Comparison of ENCODE assay signal across 15 cellular contexts in genomic region chr6:32689531-32690505, GRCh38. TPM values are rescaled to one million over a fixed set of nuclear protein-coding genes. Genes with fewer than 3 reads are reported as not detected.
DNase-seq lines count a peak whose midpoint lies in the region; ATAC-seq, FAIRE-seq and TF ChIP-seq lines count a peak whose summit lies in the region.
"Had no signal": no experiment of that assay in that cellular context is flagged by ENCODE, and none has a peak within 500 bp of the region (broad histone marks: within the 10 kb centered on the region; RNA-seq: fewer than 3 reads in every experiment).

No MANE protein-coding gene starts in this region.

- no peak overlapping the region for H4K91ac ChIP-seq in mesenchymal stem cell (ENCODE audit: low read length)

- no peaks in the 10 kb centered on the region for H3K4me1 ChIP-seq in mucosa of descending colon (ENCODE audit: low read depth)
- no peaks in the 10 kb centered on the region for H3K4me1 ChIP-seq in mesenchymal stem cell (ENCODE audit: control insufficient read depth, insufficient read depth, low read depth, low read length)
- H3K4me1 ChIP-seq in esophagus muscularis mucosa, result no peaks in the 10 kb centered on the region

- no peak overlapping the region for H2BK12ac ChIP-seq in mesenchymal stem cell (ENCODE audit: low read length in 2 of 2)

- TF ChIP-seq EP300 in esophagus muscularis mucosa (IDR thresholded peaks at IDR 0.05), result no peak

- H3K4ac ChIP-seq in mesenchymal stem cell (ENCODE audit: low read depth in 1 of 2, low read length in 2 of 2), result no peak overlapping the region

- peak; percentile 47 for ATAC-seq in HG02798 (IDR thresholded peaks at IDR 0.05; ENCODE audit: poor library complexity, unreplicated experiment)
- peak; percentile 55 for ATAC-seq in mucosa of descending colon
- ATAC-seq: sciatic nerve had no signal

- H2AFZ ChIP-seq in mesenchymal stem cell (ENCODE audit: low read depth, low read length), result no peak overlapping the region

- H3K27me3 ChIP-seq in mesenchymal stem cell (ENCODE audit: control insufficient read depth in 1 of 2, insufficient read depth in 1 of 2, low read length in 2 of 2) (peaks cover 3 to 32% of the 10 kb centered on the region in 2 experiments), esophagus muscularis mucosa (peaks cover 0 to 24% (median 2%) of the 10 kb centered on the region in 4 donors)

- H3K27ac ChIP-seq in mesenchymal stem cell (ENCODE audit: low read length, poor library complexity, severe bottlenecking) (no peak overlapping the region), esophagus muscularis mucosa (replicated peaks in 1 of 4) (no peak overlapping the region)
- H3K27ac ChIP-seq: HL-60 had no signal

- WGBS in mesenchymal stem cell, result 42% methylated on average over 3 of the region's 5 CpGs
- 56% methylated on average over 5 of the region's 5 CpGs for WGBS in esophagus muscularis mucosa

- H3K9ac ChIP-seq in mesenchymal stem cell (ENCODE audit: low read length), result no peak overlapping the region

- no peak overlapping the region for H2AK5ac ChIP-seq in mesenchymal stem cell (ENCODE audit: low read length, severe bottlenecking)

- H3K14ac ChIP-seq in mesenchymal stem cell (ENCODE audit: low read length in 2 of 2), result no peak overlapping the region

- H2BK5ac ChIP-seq in mesenchymal stem cell (ENCODE audit: low read depth, low read length, poor library complexity, severe bottlenecking), result no peak overlapping the region

- DNase-seq in GM12891 (ENCODE audit: insufficient read length, low spot score) (no peak), amniotic epithelial cell (ENCODE audit: low read depth) (peak; percentile 3), mucosa of descending colon (no peak), mesenchymal stem cell (no peak), esophagus muscularis mucosa (ENCODE audit: extremely low spot score) (no peak), SIG-M5 (lab: John Stamatoyannopoulos, UW) (no peak)
- DNase-seq: activated CD4-positive, alpha-beta memory T cell treated with anti-CD3 and anti-CD28 coated beads, Interleukin-2, amount 10 ng/mL, durations not matched to agents 7 days and 5 days; activated gamma-delta T cell; SW 1271 had no signal

- intact Hi-C loops in mucosa of descending colon (cut with DNase I, micrococcal nuclease), result loop anchor here in 1 of 2 donors (10.0 kb wide), 1 partner anchor 445 kb away; no protein-coding TSS in a partner anchor
- intact Hi-C loops in esophagus muscularis mucosa (cut with DNase I), result no loop called here

- no peak overlapping the region for H2BK15ac ChIP-seq in mesenchymal stem cell (ENCODE audit: low read depth, poor library complexity, severe bottlenecking)

- no peaks in the 10 kb centered on the region for H3K79me1 ChIP-seq in mesenchymal stem cell (replicated peaks; ENCODE audit: low read length, poor library complexity, severe bottlenecking)

- no peak overlapping the region for H3K4me2 ChIP-seq in mesenchymal stem cell (ENCODE audit: low read length, poor library complexity, severe bottlenecking)

- H2BK120ac ChIP-seq in mesenchymal stem cell (ENCODE audit: low read depth, low read length), result no peak overlapping the region

- TF ChIP-seq POLR2A in GM12891 (IDR thresholded peaks at IDR 0.05; ENCODE audit: low read depth, low read length) (peak; percentile 78), esophagus muscularis mucosa (IDR thresholded peaks at IDR 0.05; ENCODE audit: low read depth) (no peak)

- H3K9me3 ChIP-seq in mucosa of descending colon, result no peaks in the 10 kb centered on the region
- no peaks in the 10 kb centered on the region for H3K9me3 ChIP-seq in mesenchymal stem cell (ENCODE audit: control insufficient read depth, low read length)
- H3K9me3 ChIP-seq in esophagus muscularis mucosa, result peaks cover 0 to 5% (median 0%) of the 10 kb centered on the region in 4 donors

- H3K4me3 ChIP-seq in mucosa of descending colon (no peak overlapping the region), mesenchymal stem cell (ENCODE audit: insufficient read depth in 1 of 2, low read depth in 1 of 2, low read length in 2 of 2) (no peak overlapping the region), esophagus muscularis mucosa (no peak overlapping the region)

- H3K36me3 ChIP-seq in mucosa of descending colon (ENCODE audit: low read depth), result no peaks in the 10 kb centered on the region
- H3K36me3 ChIP-seq in mesenchymal stem cell (ENCODE audit: control insufficient read depth in 1 of 2, insufficient read depth in 2 of 2, low read depth in 1 of 2, low read length in 2 of 2), result no peaks in the 10 kb centered on the region
- no peaks in the 10 kb centered on the region for H3K36me3 ChIP-seq in esophagus muscularis mucosa

- H3K18ac ChIP-seq in mesenchymal stem cell (ENCODE audit: low read depth in 1 of 2, low read length in 2 of 2), result no peak overlapping the region

- FAIRE-seq in GM12891 (lab: Jason Lieb, UNC), result peak; percentile 96
- FAIRE-seq: bronchial epithelial cell had no signal

- no peak overlapping the region for H4K8ac ChIP-seq in mesenchymal stem cell (ENCODE audit: low read length)

- H3K23ac ChIP-seq in mesenchymal stem cell (ENCODE audit: low read length in 2 of 2), result no peak overlapping the region

- TF ChIP-seq CTCF in mucosa of descending colon (IDR thresholded peaks at IDR 0.05), result no peak
- TF ChIP-seq CTCF in esophagus muscularis mucosa (IDR thresholded peaks at IDR 0.05), result no peak

TF ChIP-seq in GM12891, 5 proteins besides CTCF, POLR2A, EP300 and RAD21:
- no peak for TF ChIP-seq SPI1 (IDR thresholded peaks at IDR 0.05; ENCODE audit: low read depth, low read length)
- TF ChIP-seq POU2F2 (IDR thresholded peaks at IDR 0.05; ENCODE audit: low read depth, low read length), result peak; percentile 76; the same call in 1 of the 2 replicates
- TF ChIP-seq POLR2AphosphoS5 (IDR thresholded peaks at IDR 0.05; ENCODE audit: low read depth, low read length), result peak; percentile 32
- TF ChIP-seq TAF1 (IDR thresholded peaks at IDR 0.05; ENCODE audit: low read depth, low read length), result peak; percentile 100
- peak; percentile 100 for TF ChIP-seq PAX5 (IDR thresholded peaks at IDR 0.05; ENCODE audit: insufficient read depth, low read length, severe bottlenecking)

RNA-seq across cellular contexts. Expression of gene HLA-DQB1, which starts 23.4 kb away (rescaled TPM):
- polyA plus RNA-seq in GM12891 (2012; ENCODE audit: low read depth, missing spikeins), result 616 TPM
- 10 to 100 TPM in 2 of 3 donors, 1 to 10 TPM in 1; 4.7 to 18.6 (median 14.9) TPM for total RNA-seq in mucosa of descending colon
- polyA plus RNA-seq in mesenchymal stem cell (2013, experiment 1 of 2), result not detected
- polyA plus RNA-seq in mesenchymal stem cell (2013, experiment 2 of 2), result not detected
- total RNA-seq in esophagus muscularis mucosa, result 1 to 10 TPM in 2 of 4 donors, under 1 TPM in 1, not detected in 1; 0.71 to 5.8 (median 4.8) TPM
- total RNA-seq: bronchial epithelial cell, M059J had no signal

RNA-seq across cellular contexts. Expression of gene HLA-DQA2, which starts 51.4 kb away (rescaled TPM):
- polyA plus RNA-seq in GM12891 (2012; ENCODE audit: low read depth, missing spikeins), result 20.8 TPM
- 1 to 10 TPM in 1 of 3 donors, not detected in 2; 1.6 TPM for total RNA-seq in mucosa of descending colon
- not detected for polyA plus RNA-seq in mesenchymal stem cell (2013, experiment 1 of 2)
- polyA plus RNA-seq in mesenchymal stem cell (2013, experiment 2 of 2), result not detected
- total RNA-seq in esophagus muscularis mucosa, result 1 to 10 TPM in 1 of 4 donors, under 1 TPM in 2, not detected in 1; 0.40 to 3.2 (median 0.42) TPM
- total RNA-seq: activated CD4-positive, alpha-beta memory T cell treated with anti-CD3 and anti-CD28 coated beads, Interleukin-2, amount 10 ng/mL, durations not matched to agents 7 days and 5 days; bronchial epithelial cell; M059J; neural crest cell had no signal

RNA-seq across cellular contexts. Expression of gene HLA-DQA1, which starts 52.6 kb away (rescaled TPM):
- polyA plus RNA-seq in GM12891 (2012; ENCODE audit: low read depth, missing spikeins), result 1,375 TPM
- 10 to 100 TPM in 2 of 3 donors, 1 to 10 TPM in 1; 9.9 to 36.2 (median 24.1) TPM for total RNA-seq in mucosa of descending colon
- not detected for polyA plus RNA-seq in mesenchymal stem cell (2013, experiment 1 of 2)
- not detected for polyA plus RNA-seq in mesenchymal stem cell (2013, experiment 2 of 2)
- total RNA-seq in esophagus muscularis mucosa, result 1 to 10 TPM in 3 of 4 donors, under 1 TPM in 1; 0.97 to 8.4 (median 5.1) TPM
- total RNA-seq: bronchial epithelial cell, M059J, neural crest cell had no signal
